In the genomic region with DNA sequence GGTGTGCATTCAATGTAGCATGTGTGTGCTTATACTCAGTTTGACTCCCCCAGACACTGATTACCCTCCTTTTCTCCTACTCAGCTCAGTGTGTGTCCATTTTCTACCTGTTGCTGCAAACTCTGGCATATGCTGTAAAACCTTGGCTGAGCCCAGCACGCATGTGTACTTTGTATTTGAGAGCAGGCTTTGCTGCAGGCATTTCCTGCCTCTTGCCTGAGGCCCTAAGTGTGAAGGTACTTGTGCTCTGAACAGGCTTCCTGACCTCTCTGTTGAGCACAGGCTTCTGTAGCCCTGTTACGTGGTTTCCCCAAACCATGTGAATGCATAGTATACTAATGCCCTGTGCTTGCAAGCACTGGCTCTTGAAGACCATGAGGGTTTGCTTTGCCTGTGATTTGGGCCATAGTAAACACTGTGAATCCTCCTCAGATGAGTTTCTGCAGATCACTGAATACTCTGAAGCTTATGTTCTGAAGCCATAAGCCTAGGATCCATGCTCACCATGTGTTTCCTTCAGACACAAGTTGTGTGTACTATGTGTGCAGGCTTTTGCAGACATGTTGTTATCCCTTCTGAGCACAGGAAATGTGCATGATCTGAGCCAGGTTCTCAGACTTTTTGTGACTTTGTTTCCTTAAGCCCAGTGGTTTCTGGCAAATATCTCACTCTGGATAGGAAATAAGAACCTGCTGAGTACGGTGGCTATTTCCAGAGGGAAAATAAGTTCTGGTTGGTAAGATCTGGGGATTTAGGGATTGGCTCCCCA, we compare ENCODE assay signal across 1 cellular context.
TF ChIP-seq lines count a peak whose summit lies in the region.

No MANE protein-coding gene starts in this region.

TF ChIP-seq in SK-N-SH treated with all-trans-retinoic acid at 6 μM for 48 hours, 23 proteins besides CTCF, POLR2A, EP300 and RAD21 (continued from another document):
- TF ChIP-seq, protein P1, sequence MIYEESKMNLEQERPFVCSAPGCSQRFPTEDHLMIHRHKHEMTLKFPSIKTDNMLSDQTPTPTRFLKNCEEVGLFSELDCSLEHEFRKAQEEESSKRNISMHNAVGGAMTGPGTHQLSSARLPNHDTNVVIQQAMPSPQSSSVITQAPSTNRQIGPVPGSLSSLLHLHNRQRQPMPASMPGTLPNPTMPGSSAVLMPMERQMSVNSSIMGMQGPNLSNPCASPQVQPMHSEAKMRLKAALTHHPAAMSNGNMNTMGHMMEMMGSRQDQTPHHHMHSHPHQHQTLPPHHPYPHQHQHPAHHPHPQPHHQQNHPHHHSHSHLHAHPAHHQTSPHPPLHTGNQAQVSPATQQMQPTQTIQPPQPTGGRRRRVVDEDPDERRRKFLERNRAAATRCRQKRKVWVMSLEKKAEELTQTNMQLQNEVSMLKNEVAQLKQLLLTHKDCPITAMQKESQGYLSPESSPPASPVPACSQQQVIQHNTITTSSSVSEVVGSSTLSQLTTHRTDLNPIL (CRISPR knock-in tag; IDR thresholded peaks at IDR 0.05; ENCODE audit: low read depth) = no peak
- TF ChIP-seq SNAI2 (CRISPR knock-in tag; IDR thresholded peaks at IDR 0.05) (no peak), ISL1 (CRISPR knock-in tag; IDR thresholded peaks at IDR 0.05) (no peak), PPARA (CRISPR knock-in tag; IDR thresholded peaks at IDR 0.05; ENCODE audit: borderline replicate concordance) (no peak), ESRRG (CRISPR knock-in tag; IDR thresholded peaks at IDR 0.05) (no peak), ZC3H10 (CRISPR knock-in tag; IDR thresholded peaks at IDR 0.05) (no peak), RARB (CRISPR knock-in tag; IDR thresholded peaks at IDR 0.05) (no peak), GLIS3 (CRISPR knock-in tag; IDR thresholded peaks at IDR 0.05) (no peak), ZNF565 (CRISPR knock-in tag; conservative IDR thresholded peaks at IDR 0.05; ENCODE audit: low read depth) (no peak)
- TF ChIP-seq, protein P2, sequence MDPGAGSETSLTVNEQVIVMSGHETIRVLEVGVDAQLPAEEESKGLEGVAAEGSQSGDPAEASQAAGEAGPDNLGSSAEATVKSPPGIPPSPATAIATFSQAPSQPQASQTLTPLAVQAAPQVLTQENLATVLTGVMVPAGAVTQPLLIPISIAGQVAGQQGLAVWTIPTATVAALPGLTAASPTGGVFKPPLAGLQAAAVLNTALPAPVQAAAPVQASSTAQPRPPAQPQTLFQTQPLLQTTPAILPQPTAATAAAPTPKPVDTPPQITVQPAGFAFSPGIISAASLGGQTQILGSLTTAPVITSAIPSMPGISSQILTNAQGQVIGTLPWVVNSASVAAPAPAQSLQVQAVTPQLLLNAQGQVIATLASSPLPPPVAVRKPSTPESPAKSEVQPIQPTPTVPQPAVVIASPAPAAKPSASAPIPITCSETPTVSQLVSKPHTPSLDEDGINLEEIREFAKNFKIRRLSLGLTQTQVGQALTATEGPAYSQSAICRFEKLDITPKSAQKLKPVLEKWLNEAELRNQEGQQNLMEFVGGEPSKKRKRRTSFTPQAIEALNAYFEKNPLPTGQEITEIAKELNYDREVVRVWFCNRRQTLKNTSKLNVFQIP (CRISPR knock-in tag; IDR thresholded peaks at IDR 0.05; ENCODE audit: borderline replicate concordance, low read depth) = no peak
- TF ChIP-seq, protein P3, sequence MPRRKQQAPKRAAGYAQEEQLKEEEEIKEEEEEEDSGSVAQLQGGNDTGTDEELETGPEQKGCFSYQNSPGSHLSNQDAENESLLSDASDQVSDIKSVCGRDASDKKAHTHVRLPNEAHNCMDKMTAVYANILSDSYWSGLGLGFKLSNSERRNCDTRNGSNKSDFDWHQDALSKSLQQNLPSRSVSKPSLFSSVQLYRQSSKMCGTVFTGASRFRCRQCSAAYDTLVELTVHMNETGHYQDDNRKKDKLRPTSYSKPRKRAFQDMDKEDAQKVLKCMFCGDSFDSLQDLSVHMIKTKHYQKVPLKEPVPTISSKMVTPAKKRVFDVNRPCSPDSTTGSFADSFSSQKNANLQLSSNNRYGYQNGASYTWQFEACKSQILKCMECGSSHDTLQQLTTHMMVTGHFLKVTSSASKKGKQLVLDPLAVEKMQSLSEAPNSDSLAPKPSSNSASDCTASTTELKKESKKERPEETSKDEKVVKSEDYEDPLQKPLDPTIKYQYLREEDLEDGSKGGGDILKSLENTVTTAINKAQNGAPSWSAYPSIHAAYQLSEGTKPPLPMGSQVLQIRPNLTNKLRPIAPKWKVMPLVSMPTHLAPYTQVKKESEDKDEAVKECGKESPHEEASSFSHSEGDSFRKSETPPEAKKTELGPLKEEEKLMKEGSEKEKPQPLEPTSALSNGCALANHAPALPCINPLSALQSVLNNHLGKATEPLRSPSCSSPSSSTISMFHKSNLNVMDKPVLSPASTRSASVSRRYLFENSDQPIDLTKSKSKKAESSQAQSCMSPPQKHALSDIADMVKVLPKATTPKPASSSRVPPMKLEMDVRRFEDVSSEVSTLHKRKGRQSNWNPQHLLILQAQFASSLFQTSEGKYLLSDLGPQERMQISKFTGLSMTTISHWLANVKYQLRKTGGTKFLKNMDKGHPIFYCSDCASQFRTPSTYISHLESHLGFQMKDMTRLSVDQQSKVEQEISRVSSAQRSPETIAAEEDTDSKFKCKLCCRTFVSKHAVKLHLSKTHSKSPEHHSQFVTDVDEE (CRISPR knock-in tag; IDR thresholded peaks at IDR 0.05) = no peak
